37 cellular contexts compared by ENCODE assay signal in the genomic region with DNA sequence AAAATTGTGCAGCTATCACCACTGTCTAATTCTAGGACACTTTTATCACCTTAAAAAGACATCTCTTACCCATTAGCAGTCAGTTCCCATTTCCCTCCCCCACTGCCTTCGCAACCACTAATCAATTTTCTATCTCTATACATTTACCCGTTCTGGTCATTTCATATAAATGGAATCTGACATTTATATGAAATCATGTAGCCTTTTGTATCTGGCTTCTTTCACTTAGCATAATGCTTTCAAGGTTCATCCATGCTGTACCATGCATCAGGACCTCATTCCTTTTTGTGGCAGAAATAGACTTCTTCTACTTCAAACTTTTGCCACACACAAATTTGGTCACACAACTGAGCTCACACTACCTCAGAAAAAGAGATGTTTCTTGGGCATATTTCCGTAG. TPM values are rescaled to one million over a fixed set of nuclear protein-coding genes. Genes with fewer than 3 reads are reported as not detected.
"Had no signal": no experiment of that assay in that cellular context is flagged by ENCODE, and none has a peak within 500 bp of the region (broad histone marks: within the 10 kb centered on the region; RNA-seq: fewer than 3 reads in every experiment).

No MANE protein-coding gene starts in this region.

- ATAC-seq: activated naive CD4-positive, alpha-beta T cell treated with anti-CD3 and anti-CD28 coated beads, Interleukin-2, amount 50 U/mL, for 72 hours; activated naive CD8-positive, alpha-beta T cell treated with anti-CD3 and anti-CD28 coated beads, Interleukin-2, amount 50 U/mL, for 24 hours; activated T-cell treated with anti-CD3 and anti-CD28 coated beads, Interleukin-2, amount 50 U/mL, for 4 hours; activated T-cell treated with anti-CD3 and anti-CD28 coated beads, Interleukin-2, amount 50 U/mL, for 72 hours; body of pancreas had no signal

- H3K27me3 ChIP-seq: ascending aorta, body of pancreas, breast epithelium had no signal

- H3K36me3 ChIP-seq: adrenal gland, ascending aorta, brain microvascular endothelial cell, breast epithelium, cardiac muscle cell had no signal

- H3K4me3 Mint-ChIP-seq: activated naive CD4-positive, alpha-beta T cell treated with anti-CD3 and anti-CD28 coated beads for 36 hours; activated naive CD4-positive, alpha-beta T cell treated with anti-CD3 and anti-CD28 coated beads, Interleukin-2, amount 50 U/mL, for 24 hours; activated naive CD8-positive, alpha-beta T cell; activated naive CD8-positive, alpha-beta T cell treated with anti-CD3 and anti-CD28 coated beads for 36 hours; activated naive CD8-positive, alpha-beta T cell treated with anti-CD3 and anti-CD28 coated beads, Interleukin-2, amount 10 ng/mL, durations not matched to agents 7 days and 5 days; activated naive CD8-positive, alpha-beta T cell treated with anti-CD3 and anti-CD28 coated beads, Interleukin-2, amount 50 U/mL, for 24 hours; activated T-cell treated with anti-CD3 and anti-CD28 coated beads, Interleukin-2, amount 50 U/mL, for 24 hours; activated T-cell treated with anti-CD3 and anti-CD28 coated beads, Interleukin-2, amount 50 U/mL, for 4 hours; activated T-cell treated with anti-CD3 and anti-CD28 coated beads, Interleukin-2, amount 50 U/mL, for 72 hours; activated T-helper 1 cell treated with anti-CD3 and anti-CD28 coated beads, Interleukin-12 subunit alpha, Interleukin-12 subunit beta, Interleukin-2, Interleukin-4 antibody, amounts not matched to agents 30 ng/mL and 10 ng/mL and 1 ng/mL, durations not matched to agents 14 hours and 24 hours and 36 hours; brain; central memory CD8-positive, alpha-beta T cell had no signal

- H3K4me1 Mint-ChIP-seq: activated naive CD4-positive, alpha-beta T cell treated with anti-CD3 and anti-CD28 coated beads, Interleukin-2, amount 50 U/mL, for 24 hours; activated naive CD8-positive, alpha-beta T cell treated with anti-CD3 and anti-CD28 coated beads for 36 hours; activated naive CD8-positive, alpha-beta T cell treated with anti-CD3 and anti-CD28 coated beads, Interleukin-2, amount 10 ng/mL, durations not matched to agents 7 days and 5 days; activated naive CD8-positive, alpha-beta T cell treated with anti-CD3 and anti-CD28 coated beads, Interleukin-2, amount 50 U/mL, for 24 hours; central memory CD8-positive, alpha-beta T cell had no signal

- H3K9me3 Mint-ChIP-seq: activated naive CD4-positive, alpha-beta T cell treated with anti-CD3 and anti-CD28 coated beads for 36 hours; activated naive CD4-positive, alpha-beta T cell treated with anti-CD3 and anti-CD28 coated beads, Interleukin-2, amount 50 U/mL, for 24 hours; activated naive CD4-positive, alpha-beta T cell treated with anti-CD3 and anti-CD28 coated beads, Interleukin-2, amount 50 U/mL, for 72 hours; activated naive CD8-positive, alpha-beta T cell treated with anti-CD3 and anti-CD28 coated beads for 36 hours; activated naive CD8-positive, alpha-beta T cell treated with anti-CD3 and anti-CD28 coated beads, Interleukin-2, amount 10 ng/mL, durations not matched to agents 7 days and 5 days; activated naive CD8-positive, alpha-beta T cell treated with anti-CD3 and anti-CD28 coated beads, Interleukin-2, amount 50 U/mL, for 24 hours; activated T-cell treated with anti-CD3 and anti-CD28 coated beads, Interleukin-2, amount 50 U/mL, for 24 hours; activated T-cell treated with anti-CD3 and anti-CD28 coated beads, Interleukin-2, amount 50 U/mL, for 4 hours; activated T-cell treated with anti-CD3 and anti-CD28 coated beads, Interleukin-2, amount 50 U/mL, for 72 hours; activated T-helper 1 cell treated with anti-CD3 and anti-CD28 coated beads, Interleukin-12 subunit alpha, Interleukin-12 subunit beta, Interleukin-2, Interleukin-4 antibody, amounts not matched to agents 30 ng/mL and 10 ng/mL and 1 ng/mL, durations not matched to agents 14 hours and 24 hours and 36 hours; activated T-helper 2 cell treated with anti-CD3 and anti-CD28 coated beads, Interferon-gamma antibody, Interleukin-2, Interleukin-4, amounts not matched to agents 10 μg/mL and 5 μg/mL and 100 μg/mL, durations not matched to agents 14 hours and 24 hours and 36 hours; brain; central memory CD8-positive, alpha-beta T cell had no signal

- H3K27ac Mint-ChIP-seq: activated naive CD4-positive, alpha-beta T cell treated with anti-CD3 and anti-CD28 coated beads for 36 hours; activated naive CD4-positive, alpha-beta T cell treated with anti-CD3 and anti-CD28 coated beads, Interleukin-2, amount 50 U/mL, for 24 hours; activated naive CD4-positive, alpha-beta T cell treated with anti-CD3 and anti-CD28 coated beads, Interleukin-2, amount 50 U/mL, for 72 hours; activated naive CD8-positive, alpha-beta T cell; activated naive CD8-positive, alpha-beta T cell treated with anti-CD3 and anti-CD28 coated beads for 36 hours; activated naive CD8-positive, alpha-beta T cell treated with anti-CD3 and anti-CD28 coated beads, Interleukin-2, amount 10 ng/mL, durations not matched to agents 7 days and 5 days; activated naive CD8-positive, alpha-beta T cell treated with anti-CD3 and anti-CD28 coated beads, Interleukin-2, amount 50 U/mL, for 24 hours; activated T-cell treated with anti-CD3 and anti-CD28 coated beads, Interleukin-2, amount 50 U/mL, for 24 hours; activated T-cell treated with anti-CD3 and anti-CD28 coated beads, Interleukin-2, amount 50 U/mL, for 72 hours; activated T-helper 1 cell treated with anti-CD3 and anti-CD28 coated beads, Interleukin-12 subunit alpha, Interleukin-12 subunit beta, Interleukin-2, Interleukin-4 antibody, amounts not matched to agents 30 ng/mL and 10 ng/mL and 1 ng/mL, durations not matched to agents 14 hours and 24 hours and 36 hours; activated T-helper 2 cell treated with anti-CD3 and anti-CD28 coated beads, Interferon-gamma antibody, Interleukin-2, Interleukin-4, amounts not matched to agents 10 μg/mL and 5 μg/mL and 100 μg/mL, durations not matched to agents 14 hours and 24 hours and 36 hours; brain had no signal

- H3K4me1 ChIP-seq: adrenal gland, ascending aorta, body of pancreas, breast epithelium had no signal

- H3K9me3 ChIP-seq: adrenal gland, ascending aorta, body of pancreas, breast epithelium had no signal

- DNase-seq: activated effector memory CD4-positive, alpha-beta T cell treated with anti-CD3 and anti-CD28 coated beads, Interleukin-2, amount 50 U/mL, for 16 hours; activated effector memory CD4-positive, alpha-beta T cell treated with Interleukin-2 at 50 U/mL for 16 hours; activated gamma-delta T cell; activated gamma-delta T cell treated with Interleukin-2 at 50 U/mL for 16 hours; activated naive CD4-positive, alpha-beta T cell; activated naive CD4-positive, alpha-beta T cell treated with anti-CD3 and anti-CD28 coated beads for 36 hours; activated naive CD4-positive, alpha-beta T cell treated with anti-CD3 and anti-CD28 coated beads, Interleukin-2, amount 50 U/mL, for 16 hours; activated naive CD4-positive, alpha-beta T cell treated with Interleukin-2 at 50 U/mL for 16 hours; activated naive CD8-positive, alpha-beta T cell treated with anti-CD3 and anti-CD28 coated beads for 36 hours; activated naive CD8-positive, alpha-beta T cell treated with anti-CD3 and anti-CD28 coated beads, Interleukin-2, amount 10 ng/mL, durations not matched to agents 7 days and 5 days; activated naive CD8-positive, alpha-beta T cell treated with anti-CD3 and anti-CD28 coated beads, Interleukin-2, amount 50 U/mL, for 24 hours; activated T-cell treated with anti-CD3 and anti-CD28 coated beads, Interleukin-2, amount 50 U/mL, for 1 hour; activated T-cell treated with anti-CD3 and anti-CD28 coated beads, Interleukin-2, amount 50 U/mL, for 24 hours; activated T-cell treated with anti-CD3 and anti-CD28 coated beads, Interleukin-2, amount 50 U/mL, for 4 hours; activated T-cell treated with anti-CD3 and anti-CD28 coated beads, Interleukin-2, amount 50 U/mL, for 48 hours; activated T-cell treated with anti-CD3 and anti-CD28 coated beads, Interleukin-2, amount 50 U/mL, for 72 hours; adrenal gland; amniotic stem cell; amygdala; anterior cingulate cortex; aorta; body of pancreas; brain microvascular endothelial cell; central memory CD4-positive, alpha-beta T cell; cerebellar nuclear complex had no signal

- H3K27ac ChIP-seq: adrenal gland, ascending aorta, body of pancreas, brain microvascular endothelial cell, breast epithelium, cardiac muscle cell had no signal

- H3K4me3 ChIP-seq: adrenal gland, ascending aorta, body of pancreas, breast epithelium, cardiac muscle cell had no signal

- H3K36me3 Mint-ChIP-seq: activated naive CD4-positive, alpha-beta T cell treated with anti-CD3 and anti-CD28 coated beads, Interleukin-2, amount 50 U/mL, for 24 hours; activated naive CD4-positive, alpha-beta T cell treated with anti-CD3 and anti-CD28 coated beads, Interleukin-2, amount 50 U/mL, for 72 hours; activated naive CD8-positive, alpha-beta T cell; activated naive CD8-positive, alpha-beta T cell treated with anti-CD3 and anti-CD28 coated beads for 36 hours; activated naive CD8-positive, alpha-beta T cell treated with anti-CD3 and anti-CD28 coated beads, Interleukin-2, amount 10 ng/mL, durations not matched to agents 7 days and 5 days; brain had no signal

RNA-seq across cellular contexts. Expression of gene FRMPD1, which starts 32.2 kb away (rescaled TPM):
- total RNA-seq: activated naive CD4-positive, alpha-beta T cell treated with anti-CD3 and anti-CD28 coated beads for 36 hours; activated naive CD4-positive, alpha-beta T cell treated with anti-CD3 and anti-CD28 coated beads, Interleukin-2, amount 50 U/mL, for 72 hours; activated naive CD8-positive, alpha-beta T cell treated with anti-CD3 and anti-CD28 coated beads for 36 hours; activated naive CD8-positive, alpha-beta T cell treated with anti-CD3 and anti-CD28 coated beads, Interleukin-2, amount 10 ng/mL, durations not matched to agents 7 days and 5 days; activated T-cell treated with anti-CD3 and anti-CD28 coated beads, Interleukin-2, amount 50 U/mL, for 72 hours; activated T-helper 2 cell treated with anti-CD3 and anti-CD28 coated beads, Interferon-gamma antibody, Interleukin-2, Interleukin-4, amounts not matched to agents 10 μg/mL and 5 μg/mL and 100 μg/mL, durations not matched to agents 14 hours and 24 hours and 36 hours; ascending aorta; bronchial epithelial cell; chondrocyte had no signal
- polyA plus RNA-seq: aorta had no signal
